ENCODE assay signal across 11 cellular contexts in genomic region chr20:37396520-37397075, GRCh38. TPM values are rescaled to one million over a fixed set of nuclear protein-coding genes. Genes with fewer than 3 reads are reported as not detected.
DNase-seq lines count a peak whose midpoint lies in the region; ATAC-seq, FAIRE-seq and TF ChIP-seq lines count a peak whose summit lies in the region.
"Had no signal": no experiment of that assay in that cellular context is flagged by ENCODE, and none has a peak within 500 bp of the region (broad histone marks: within the 10 kb centered on the region; RNA-seq: fewer than 3 reads in every experiment).

No MANE protein-coding gene starts in this region.

- peak overlapping the region; percentile 93 for H2BK5ac ChIP-seq in H1 (ENCODE audit: low read depth, low read length)

- no peak overlapping the region for H3K23ac ChIP-seq in H1 (ENCODE audit: insufficient read length)

- no peak for TF ChIP-seq CTCF in SK-N-SH (IDR thresholded peaks at IDR 0.05)
- TF ChIP-seq CTCF in H1 (IDR thresholded peaks at IDR 0.05; ENCODE audit: control extremely low read depth in 1 of 3, insufficient read depth in 1 of 3, low read depth in 1 of 3, low read length in 3 of 3), result peak; percentile 54 to 75 (median 69)
- TF ChIP-seq CTCF in GM10266 (IDR thresholded peaks at IDR 0.05; ENCODE audit: control insufficient read depth, insufficient read depth, low read depth, missing control alignments), result no peak

- H3K27ac ChIP-seq in SK-N-SH (ENCODE audit: low read depth in 2 of 2, low read length in 1 of 2) (peak overlapping the region in 1 of 2 experiments; percentile 88; a peak in 2 of 4 replicates), H1 (ENCODE audit: low read depth, low read length) (peak overlapping the region; percentile 78)

- H3K18ac ChIP-seq in H1 (ENCODE audit: extremely low read depth, low read length), result peak overlapping the region; percentile 99

- H3K36me3 ChIP-seq in SK-N-SH (replicated peaks in 1 of 2; ENCODE audit: control insufficient read depth in 1 of 2, insufficient read depth in 2 of 2, low read length in 1 of 2), result peaks cover 5 to 33% of the 10 kb centered on the region in 2 experiments
- H3K36me3 ChIP-seq in H1 (ENCODE audit: control insufficient read depth in 2 of 4, insufficient read depth in 4 of 4, low read length in 3 of 4), result peaks cover 0 to 15% (median 4%) of the 10 kb centered on the region in 4 experiments; a peak in 5 of 8 replicates

- no peaks in the 10 kb centered on the region for H3F3A ChIP-seq in SK-N-SH (replicated peaks; ENCODE audit: insufficient read depth)

- H3K9ac ChIP-seq in SK-N-SH (no peak overlapping the region), H1 (replicated peaks in 1 of 4; ENCODE audit: extremely low read depth in 1 of 4, low read depth in 3 of 4, low read length in 3 of 4) (peak overlapping the region in 3 of 4 experiments; percentile 45 to 62 (median 54); a peak in 5 of 7 replicates)

- POLR2A ChIA-PET in SK-N-SH (lab: Yijun Ruan, JAX) (interaction anchor here (0.7 to 1.8 kb wide), 3 partner anchors 12 to 130 kb away, joined by 3 to 6 read pairs (median 4); partner anchors contain the start of gene MANBAL), H1 (lab: Charles Lee; ENCODE audit: partially characterized antibody) (interaction anchor here (0.8 to 3.5 kb wide), 29 partner anchors 9 to 1038 kb away, joined by 3 to 24 read pairs (median 4); partner anchors contain the start of genes MANBAL, NNAT and SNHG17)

- DNase-seq in SK-N-SH (peak; percentile 77), NCI-H526 (lab: John Stamatoyannopoulos, UW) (peak; percentile 95 to 97), H1 (ENCODE audit: low read depth in 1 of 2, low spot score in 2 of 2) (peak; percentile 64 to 87), sciatic nerve (ENCODE audit: low spot score) (peak; percentile 54), GM10266 (ENCODE audit: extremely low spot score) (no peak), foreskin melanocyte (no peak)
- no peak for DNase-seq in activated CD8-positive, alpha-beta memory T cell treated with anti-CD3 and anti-CD28 coated beads, Interleukin-2, amount 50 U/mL, for 4 hours
- DNase-seq: activated CD4-positive, alpha-beta T cell treated with anti-CD3 and anti-CD28 coated beads for 36 hours; activated naive CD4-positive, alpha-beta T cell; cerebellar nuclear complex had no signal

- peak overlapping the region; percentile 82; the same call in 1 of the 2 replicates for H4K8ac ChIP-seq in H1 (ENCODE audit: extremely low read depth, insufficient read depth, low read length)

- no peak for TF ChIP-seq EP300 in SK-N-SH (IDR thresholded peaks at IDR 0.05; ENCODE audit: borderline replicate concordance in 1 of 2, low read depth in 1 of 2, low read length in 1 of 2)
- no peak for TF ChIP-seq EP300 in H1 (IDR thresholded peaks at IDR 0.05; ENCODE audit: borderline replicate concordance in 1 of 2, low read depth in 2 of 2, low read length in 2 of 2)

- FAIRE-seq in H1 (lab: Jason Lieb, UNC), result no peak

- CTCF ChIA-PET in SK-N-SH (lab: Yijun Ruan, JAX) (interaction anchor here (0.6 to 5.9 kb wide), 13 partner anchors 8 to 205 kb away, joined by 3 to 48 read pairs (median 5); no protein-coding TSS in a partner anchor), H1 (lab: Charles Lee; ENCODE audit: partially characterized antibody) (interaction anchor here (0.5 to 4.0 kb wide), 46 partner anchors 8 to 168 kb away, joined by 3 to 39 read pairs (median 5); partner anchors contain the start of genes BLCAP, NNAT and SRC)

- peak overlapping the region; percentile 77 for H4K5ac ChIP-seq in H1 (ENCODE audit: insufficient read length, low read depth, low read length)

- peak overlapping the region; percentile 97; the same call in 1 of the 2 replicates for H2BK20ac ChIP-seq in H1 (ENCODE audit: low read length)

- peaks cover 2% of the 10 kb centered on the region; the same call in 1 of the 2 replicates for H3K23me2 ChIP-seq in H1 (ENCODE audit: low read depth, low read length)

- ATAC-seq in SK-N-SH treated with all-trans-retinoic acid at 6 μM for 48 hours (no peak; the same call in 2 of the 3 replicates), sciatic nerve (no peak)
- ATAC-seq: activated CD4-positive, alpha-beta T cell treated with anti-CD3 and anti-CD28 coated beads for 36 hours had no signal

- TF ChIP-seq POLR2A in H1 (IDR thresholded peaks at IDR 0.05; ENCODE audit: control extremely low read depth in 1 of 2, low read depth in 2 of 2, low read length in 2 of 2), result peak in 1 of 2 experiments; percentile 57; a peak in 1 of 3 replicates

- peak overlapping the region; percentile 5 for H3K4ac ChIP-seq in H1 (replicated peaks; ENCODE audit: insufficient read length, low read depth, low read length)

- peak overlapping the region; percentile 97; the same call in 1 of the 2 replicates for H2BK15ac ChIP-seq in H1 (ENCODE audit: low read length)

- H3K9me2 ChIP-seq in SK-N-SH, result no peaks in the 10 kb centered on the region

- peak overlapping the region; percentile 97 for H4K91ac ChIP-seq in H1 (replicated peaks; ENCODE audit: insufficient read length, low read length)

- peak overlapping the region; percentile 9 for H2BK120ac ChIP-seq in H1 (replicated peaks; ENCODE audit: low read depth, low read length)

- H3K4me1 ChIP-seq in SK-N-SH (ENCODE audit: control insufficient read depth in 1 of 2, insufficient read depth in 2 of 2, low read depth in 1 of 2, low read length in 1 of 2) (peaks cover 0 to 61% of the 10 kb centered on the region in 2 experiments; a peak in 2 of 4 replicates), H1 (replicated peaks in 1 of 4; ENCODE audit: control insufficient read depth in 3 of 4, insufficient read depth in 4 of 4, low read length in 3 of 4) (peaks cover 0 to 37% (median 28%) of the 10 kb centered on the region in 4 experiments; a peak in 6 of 7 replicates)

- H4K20me1 ChIP-seq in SK-N-SH (ENCODE audit: insufficient read depth), result no peaks in the 10 kb centered on the region
- H4K20me1 ChIP-seq in H1 (replicated peaks in 1 of 2; ENCODE audit: control insufficient read depth in 1 of 2, insufficient read depth in 2 of 2, low read length in 2 of 2), result no peaks in the 10 kb centered on the region

- H3K14ac ChIP-seq in H1 (ENCODE audit: insufficient read length), result no peak overlapping the region

- 85% methylated on average over 20 of the region's 20 CpGs for WGBS in SK-N-SH (ENCODE audit: low lambda C conversion rate)
- WGBS in H1 (ENCODE audit: extremely low coverage in 1 of 2, insufficient coverage in 1 of 2, insufficient read length in 1 of 2, insufficient replicate concordance in 2 of 2, low coverage in 1 of 2, low lambda C conversion rate in 2 of 2, missing lambda C conversion rate in 1 of 2), 2 experiments, result 21% methylated on average over 17 of the region's 20 CpGs; no CpG with 5 or more reads in 1 of the 2 experiments

- H2AK5ac ChIP-seq in H1 (ENCODE audit: low read depth, low read length), result no peak overlapping the region; the same call in 1 of the 2 replicates

- H3K27me3 ChIP-seq in SK-N-SH (ENCODE audit: insufficient read depth) (no peaks in the 10 kb centered on the region), H1 (replicated peaks in 1 of 4; ENCODE audit: control insufficient read depth in 3 of 4, extremely low read depth in 1 of 4, insufficient read depth in 3 of 4, low read length in 3 of 4) (no peaks in the 10 kb centered on the region)

- H3K4me3 ChIP-seq in SK-N-SH (ENCODE audit: low read depth in 2 of 2, low read length in 1 of 2) (no peak overlapping the region), H1 (ENCODE audit: extremely low read depth in 1 of 4, insufficient read depth in 2 of 4, low read depth in 3 of 4, low read length in 4 of 4) (peak overlapping the region in 1 of 4 experiments; percentile 43; a peak in 3 of 8 replicates)

- intact Hi-C loops in sciatic nerve (cut with DNase I), result no loop called here

- H3K9me3 ChIP-seq in SK-N-SH (no peaks in the 10 kb centered on the region), H1 (ENCODE audit: insufficient read depth in 2 of 2, low read depth in 1 of 2, low read length in 1 of 2) (no peaks in the 10 kb centered on the region)

- H3K56ac ChIP-seq in H1 (replicated peaks; ENCODE audit: insufficient read length, low read depth, low read length), result peak overlapping the region; percentile 24

- H3K79me1 ChIP-seq in H1 (ENCODE audit: low read depth, low read length), result no peaks in the 10 kb centered on the region

- H2BK12ac ChIP-seq in H1 (ENCODE audit: low read depth, low read length), result peak overlapping the region; percentile 99

- TF ChIP-seq RAD21 in SK-N-SH (IDR thresholded peaks at IDR 0.05; ENCODE audit: low read length), result peak; percentile 30
- peak; percentile 60 to 64 for TF ChIP-seq RAD21 in H1 (IDR thresholded peaks at IDR 0.05 in 1 of 2, conservative IDR thresholded peaks at IDR 0.05 in 1 of 2; ENCODE audit: low read depth in 2 of 2, low read length in 2 of 2)

- H3K4me2 ChIP-seq in SK-N-SH, result no peak overlapping the region
- H3K4me2 ChIP-seq in H1 (ENCODE audit: insufficient read depth in 1 of 2, low read depth in 2 of 2, low read length in 2 of 2), result peak overlapping the region; percentile 51 to 63

- H2AFZ ChIP-seq in SK-N-SH (ENCODE audit: low read depth) (no peak overlapping the region), H1 (ENCODE audit: low read length) (no peak overlapping the region)

- no peaks in the 10 kb centered on the region for H3K79me2 ChIP-seq in SK-N-SH (ENCODE audit: insufficient read depth)
- no peaks in the 10 kb centered on the region for H3K79me2 ChIP-seq in H1 (ENCODE audit: control insufficient read depth in 1 of 2, insufficient read depth in 2 of 2, low read length in 2 of 2)

TF ChIP-seq in SK-N-SH, 30 proteins besides CTCF, POLR2A, EP300 and RAD21 (continues in another document):
- TF ChIP-seq CHD2 (IDR thresholded peaks at IDR 0.05; ENCODE audit: low read length, partially characterized antibody) (no peak), EZH2phosphoT487 (IDR thresholded peaks at IDR 0.05; ENCODE audit: borderline replicate concordance, low read depth) (no peak)

TF ChIP-seq in SK-N-SH treated with all-trans-retinoic acid at 6 μM for 48 hours, 23 proteins besides CTCF, POLR2A, EP300 and RAD21 (continues in another document):
- TF ChIP-seq ZFP30 (CRISPR knock-in tag; IDR thresholded peaks at IDR 0.05) (no peak), ARNTL (CRISPR knock-in tag; IDR thresholded peaks at IDR 0.05; ENCODE audit: borderline replicate concordance, low read depth) (no peak)

TF ChIP-seq in H1, 55 proteins besides CTCF, POLR2A, EP300 and RAD21 (continues in another document):
- TF ChIP-seq KDM4A (IDR thresholded peaks at IDR 0.05; ENCODE audit: low read depth, low read length, severe bottlenecking), result no peak

RNA-seq across cellular contexts. Expression of gene SRC, which starts 50.7 kb away (rescaled TPM):
- polyA plus RNA-seq in SK-N-SH (2012; rRNA removed), result 23.8 and 25.6 TPM in 2 replicates
- 9.6 and 17.1 TPM in 2 replicates for polyA plus RNA-seq in SK-N-SH (2012; cell fraction: cytosol; rRNA removed)
- 49.2 and 58.8 TPM in 2 replicates for polyA plus RNA-seq in SK-N-SH (2012; cell fraction: nucleus; rRNA removed)
- 28.8 and 29.8 TPM in 2 replicates for total RNA-seq in H1 (2021; fragmentation: NEBNext Ultra II Directional; extraction: Animal tissue kit (Norgen Biotek cat#: 25700))
- 27.6 and 35.4 TPM in 2 replicates for polyA plus RNA-seq in H1 (2011; rRNA removed)
- 25.1 TPM for polyA plus RNA-seq in H1 (2011; cell fraction: cytosol; rRNA removed)
- 100 TPM for polyA plus RNA-seq in H1 (2011; cell fraction: nucleus; rRNA removed)
- 19.4 to 31.2 TPM (median 26.5 TPM) in 4 replicates for polyA plus RNA-seq in H1 (2012, experiment 1 of 2)
- 20.4 TPM for polyA plus RNA-seq in H1 (2012, experiment 2 of 2)
- 17.9 TPM for polyA plus RNA-seq in H1 (2013, experiment 1 of 2)
- polyA plus RNA-seq in H1 (2013, experiment 2 of 2), result 15.1 TPM
- polyA minus RNA-seq in H1 (2011; rRNA and poly(A)+ RNA removed), result 28.2 and 38.4 TPM in 2 replicates
- 28.6 TPM for polyA minus RNA-seq in H1 (2011; cell fraction: cytosol; rRNA and poly(A)+ RNA removed)
- polyA minus RNA-seq in H1 (2011; cell fraction: nucleus; rRNA and poly(A)+ RNA removed), result 41.9 TPM
- total RNA-seq in sciatic nerve, result 23.7 TPM

Comparison
In these comparisons a context has a peak if more than half of its experiments do, and no peak if none do; other contexts are left out.
1. DNase-seq: peak in SK-N-SH (single experiment), NCI-H526 (2 of 2), H1 (2 of 2) and sciatic nerve (single experiment); none in GM10266 (single experiment), foreskin melanocyte (single experiment) and activated CD8-positive, alpha-beta memory T cell treated with anti-CD3 and anti-CD28 coated beads, Interleukin-2, amount 50 U/mL, for 4 hours (single experiment).
2. CTCF ChIP-seq: peak in H1 (3 of 3); none in SK-N-SH (single experiment) and GM10266 (single experiment).
3. Of the 17 proteins assayed by ChIP-seq in both H1 and SK-N-SH: peak only in H1: CTCF and TAF1; only in SK-N-SH: none; in both: RAD21; in neither: 14.